ENCODE assay signal across 25 cellular contexts in genomic region chr3:39900462-39901002, GRCh38.
DNase-seq lines count a peak whose midpoint lies in the region; ATAC-seq, FAIRE-seq and TF ChIP-seq lines count a peak whose summit lies in the region.
"Had no signal": no experiment of that assay in that cellular context is flagged by ENCODE, and none has a peak within 500 bp of the region (broad histone marks: within the 10 kb centered on the region; RNA-seq: fewer than 3 reads in every experiment).

No MANE protein-coding gene starts in this region.

- H3K9me2 ChIP-seq in PC-3 (replicated peaks; ENCODE audit: low read length) = no peaks in the 10 kb centered on the region

- 0 out of 2 replicates have a peak, but pooled peaks cover 5% of the 10 kb centered on the region for H3K4me1 ChIP-seq in PC-3 (ENCODE audit: insufficient read depth, low read length)
- peaks cover 0 to 7% (median 0%) of the 10 kb centered on the region in 4 donors for H3K4me1 ChIP-seq in right lobe of liver
- H3K4me1 ChIP-seq: BLaER1 treated with 17β-estradiol and CSF1 and Interleukin-3, amounts not matched to agents 10 nM and 100 nM had no signal

- TF ChIP-seq CTCF in PC-3 (conservative IDR thresholded peaks at IDR 0.05; ENCODE audit: low read depth, low read length) (no peak), bronchial epithelial cell (IDR thresholded peaks at IDR 0.05; ENCODE audit: insufficient read depth, low read length, severe bottlenecking) (no peak), right lobe of liver (IDR thresholded peaks at IDR 0.05) (no peak)

- POLR2A ChIA-PET in PC-3 (lab: Charles Lee; ENCODE audit: unreplicated experiment) = no interaction called here

- H4K20me1 ChIP-seq in PC-3 (ENCODE audit: low read length) = no peaks in the 10 kb centered on the region
- H4K20me1 ChIP-seq: BLaER1 treated with 17β-estradiol and CSF1 and Interleukin-3, amounts not matched to agents 10 nM and 100 nM had no signal

- DNase-seq in SIG-M5 treated with dmso at 0.1 percent for 504 hours (lab: John Stamatoyannopoulos, UW; ENCODE audit: unreplicated experiment) (peak; percentile 2), SIG-M5 (lab: John Stamatoyannopoulos, UW) (no peak), PC-3 (peak; percentile 26), bronchial epithelial cell (ENCODE audit: low read depth) (peak; percentile 47), right lobe of liver (no peak), globus pallidus (ENCODE audit: low spot score) (no peak)
- DNase-seq in activated naive CD4-positive, alpha-beta T cell treated with Interleukin-2 at 50 U/mL for 16 hours = no peak
- DNase-seq: CD4-positive, alpha-beta T cell; GDM1; HCEC 1CT; Kasumi-1; MM.1S; NCI-H1048; NCI-H1694; NCI-H2029 treated with DMSO at 0.1 percent for 48 hours; NCI-H2227 treated with DMSO at 0.1 percent for 48 hours; NCI-H526 treated with DMSO at 0.1 percent for 48 hours; Right ventricle myocardium superior; RPMI8226; T-helper 1 cell had no signal

- intact Hi-C loops in PC-3 (cut with micrococcal nuclease) (no loop called here), right lobe of liver (cut with DNase I) (no loop called here)

- FAIRE-seq in bronchial epithelial cell (lab: Jason Lieb, UNC) = no peak
- FAIRE-seq: D721Med, GM12878, H1 had no signal

- H3K9ac ChIP-seq in PC-3 (ENCODE audit: low read length) = no peak overlapping the region
- H3K9ac ChIP-seq: BLaER1 treated with 17β-estradiol and CSF1 and Interleukin-3, amounts not matched to agents 10 nM and 100 nM had no signal

- WGBS in right lobe of liver (ENCODE audit: insufficient coverage, low coverage, low lambda C conversion rate, missing lambda C conversion rate) = 65% methylated on average over 4 of the region's 4 CpGs

- H3K27ac ChIP-seq in PC-3 (ENCODE audit: low read length) (no peak overlapping the region), right lobe of liver (no peak overlapping the region)
- H3K27ac ChIP-seq: BLaER1 treated with 17β-estradiol and CSF1 and Interleukin-3, amounts not matched to agents 10 nM and 100 nM had no signal

- H2AFZ ChIP-seq in PC-3 (ENCODE audit: low read length) = no peak overlapping the region

- H3K36me3 ChIP-seq in PC-3 (ENCODE audit: low read depth, low read length) (no peaks in the 10 kb centered on the region), bronchial epithelial cell (ENCODE audit: control insufficient read depth, insufficient read depth, low read length) (no peaks in the 10 kb centered on the region), right lobe of liver (no peaks in the 10 kb centered on the region)
- H3K36me3 ChIP-seq: BLaER1 treated with 17β-estradiol and CSF1 and Interleukin-3, amounts not matched to agents 10 nM and 100 nM had no signal

- ATAC-seq in PC-3 (no peak), right lobe of liver (peak; percentile 56 to 81 (median 76)), HG03097 (IDR thresholded peaks at IDR 0.05; ENCODE audit: low FRiP score, unreplicated experiment) (no peak)
- ATAC-seq: GM12878 had no signal

- no peak for TF ChIP-seq POLR2A in right lobe of liver (IDR thresholded peaks at IDR 0.05)

- H3K9me3 ChIP-seq in PC-3 (ENCODE audit: low read length) (no peaks in the 10 kb centered on the region), right lobe of liver (no peaks in the 10 kb centered on the region)
- H3K9me3 ChIP-seq: BLaER1 treated with 17β-estradiol and CSF1 and Interleukin-3, amounts not matched to agents 10 nM and 100 nM had no signal

- BruUV-seq in PC-3 (replicated peaks; lab: Mats Ljungman, UMichigan) = no TSS peak

- no peaks in the 10 kb centered on the region for H3F3A ChIP-seq in PC-3 (ENCODE audit: low read length, unreplicated experiment)

- H3K27me3 ChIP-seq in PC-3 (ENCODE audit: low read length) (no peaks in the 10 kb centered on the region), bronchial epithelial cell (ENCODE audit: control insufficient read depth, insufficient read depth, low read length) (no peaks in the 10 kb centered on the region), right lobe of liver (no peaks in the 10 kb centered on the region)
- H3K27me3 ChIP-seq: BLaER1 treated with 17β-estradiol and CSF1 and Interleukin-3, amounts not matched to agents 10 nM and 100 nM had no signal

- H3K79me2 ChIP-seq in PC-3 (ENCODE audit: low read length) = no peaks in the 10 kb centered on the region

- H3K4me2 ChIP-seq in PC-3 (ENCODE audit: low read length) = no peak overlapping the region
- H3K4me2 ChIP-seq: BLaER1 treated with 17β-estradiol and CSF1 and Interleukin-3, amounts not matched to agents 10 nM and 100 nM had no signal

- H3K4me3 ChIP-seq in PC-3 (ENCODE audit: low read length) (no peak overlapping the region), bronchial epithelial cell (ENCODE audit: low read depth, low read length) (no peak overlapping the region), right lobe of liver (no peak overlapping the region)
- H3K4me3 ChIP-seq: BLaER1 treated with 17β-estradiol and CSF1 and Interleukin-3, amounts not matched to agents 10 nM and 100 nM; GM12878 had no signal

- CTCF ChIA-PET in PC-3 (lab: Charles Lee) = no interaction called here

Comparison
In these comparisons a context has a peak if more than half of its experiments do, and no peak if none do; other contexts are left out.
1. DNase-seq: peak in SIG-M5 treated with dmso at 0.1 percent for 504 hours (single experiment), PC-3 (single experiment) and bronchial epithelial cell (single experiment); none in SIG-M5 (single experiment), right lobe of liver (0 of 3), activated naive CD4-positive, alpha-beta T cell treated with Interleukin-2 at 50 U/mL for 16 hours (single experiment) and globus pallidus (single experiment).
2. ATAC-seq: peak in right lobe of liver (4 of 4); none in PC-3 (single experiment) and HG03097 (single experiment).